Comparison of ENCODE assay signal across 19 cellular contexts in genomic region chr18:245282-245847, GRCh38. TPM values are rescaled to one million over a fixed set of nuclear protein-coding genes. Genes with fewer than 3 reads are reported as not detected.
DNase-seq lines count a peak whose midpoint lies in the region; ATAC-seq and TF ChIP-seq lines count a peak whose summit lies in the region.
"Had no signal": no experiment of that assay in that cellular context is flagged by ENCODE, and none has a peak within 500 bp of the region (broad histone marks: within the 10 kb centered on the region; RNA-seq: fewer than 3 reads in every experiment).

No MANE protein-coding gene starts in this region.

- ATAC-seq in left ventricle myocardium superior (peak; percentile 69), right cardiac atrium (no peak)
- ATAC-seq: HCT116 had no signal

- H3K9me3 ChIP-seq in right cardiac atrium (ENCODE audit: control insufficient read depth, low read length), result no peaks in the 10 kb centered on the region

- WGBS in right cardiac atrium, result 90% methylated on average over 2 of the region's 2 CpGs
- WGBS in lower leg skin, 2 donors, result 93% methylated on average over 2 of the region's 2 CpGs

- in situ Hi-C loops in ACHN (cut with HindIII; ENCODE audit: low pct_ligation_motif_present, low pct_unique_long_range_greater_than_20kb, low sequenced_read_pairs), result no loop called here

- no peak for TF ChIP-seq CTCF in lower leg skin (IDR thresholded peaks at IDR 0.05)

- DNase-seq in left ventricle myocardium superior (no peak), right cardiac atrium (no peak), RPMI7951 (ENCODE audit: low read depth) (peak; percentile 34), medulla oblongata (ENCODE audit: extremely low spot score) (peak; percentile 27), SIG-M5 treated with dmso at 0.1 percent for 504 hours (lab: John Stamatoyannopoulos, UW; ENCODE audit: unreplicated experiment) (no peak), ACHN (no peak), lower leg skin (ENCODE audit: low spot score in 2 of 2) (no peak)
- DNase-seq: AML-193, COR-L47, DMS153, GDM1, GOT3, KBM-7, MV-4-11, NCI-H1694 treated with DMSO at 0.1 percent for 48 hours, OCI-M1, RPMI8226, SW 1271 had no signal

- H3K27me3 ChIP-seq in right cardiac atrium (ENCODE audit: control insufficient read depth, insufficient read depth), result no peaks in the 10 kb centered on the region

- no peak for TF ChIP-seq POLR2A in lower leg skin (IDR thresholded peaks at IDR 0.05)

- intact Hi-C loops in left ventricle myocardium superior (cut with micrococcal nuclease), result no loop called here
- intact Hi-C loops in right cardiac atrium (cut with DNase I), result no loop called here
- intact Hi-C loops in lower leg skin (cut with DNase I; ENCODE audit: low total_unique reads), result no loop called here

- H3K4me3 ChIP-seq in right cardiac atrium (ENCODE audit: low read length) (no peak overlapping the region), lower leg skin (ENCODE audit: low read depth, poor library complexity, severe bottlenecking) (no peak overlapping the region)

- no peak overlapping the region for H3K27ac ChIP-seq in right cardiac atrium (ENCODE audit: low read length)

- H3K4me1 ChIP-seq in right cardiac atrium (ENCODE audit: control insufficient read depth, insufficient read depth, low read length), result no peaks in the 10 kb centered on the region

RNA-seq across cellular contexts. Expression of gene THOC1, which starts 22.5 kb away (rescaled TPM):
- 12.4 TPM for total RNA-seq in left ventricle myocardium superior
- 10 to 100 TPM; 12.8 to 17.3 (median 15.6) TPM for total RNA-seq in right cardiac atrium
- polyA plus RNA-seq in right cardiac atrium, result 19.2 TPM
- 34.4 and 39.8 TPM in 2 replicates for total RNA-seq in RPMI7951 (2014; rRNA removed; shearing (Covaris generic))
- 10 to 100 TPM; 28.8 to 61.6 (median 38.2) TPM for total RNA-seq in lower leg skin

Comparison
In these comparisons a context has a peak if more than half of its experiments do, and no peak if none do; other contexts are left out.
1. DNase-seq: peak in RPMI7951 (single experiment) and medulla oblongata (single experiment); none in left ventricle myocardium superior (single experiment), right cardiac atrium (0 of 3), SIG-M5 treated with dmso at 0.1 percent for 504 hours (single experiment), ACHN (single experiment) and lower leg skin (0 of 2).